In the genomic region with DNA sequence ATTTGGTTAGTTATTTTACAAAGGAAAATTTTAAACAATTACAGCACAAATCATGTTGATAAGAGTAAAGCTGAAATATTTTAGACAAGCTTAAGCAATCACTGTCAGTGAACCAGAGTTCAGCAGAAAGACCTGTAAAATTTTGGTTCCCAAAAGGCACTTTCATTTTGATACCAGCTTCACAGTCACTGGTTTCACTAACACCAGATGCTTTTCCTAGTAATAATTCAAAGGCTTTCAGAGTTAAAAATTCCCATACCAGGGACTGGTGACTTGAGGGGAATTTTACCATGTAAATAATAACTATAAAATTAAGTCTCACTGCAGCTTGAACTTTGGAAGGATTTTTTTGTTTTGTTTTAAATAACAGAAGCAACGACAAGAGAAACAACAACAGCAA, we compare ENCODE assay signal across 19 cellular contexts. TPM values are rescaled to one million over a fixed set of nuclear protein-coding genes. Genes with fewer than 3 reads are reported as not detected.
DNase-seq lines count a peak whose midpoint lies in the region; ATAC-seq and TF ChIP-seq lines count a peak whose summit lies in the region.
"Had no signal": no experiment of that assay in that cellular context is flagged by ENCODE, and none has a peak within 500 bp of the region (broad histone marks: within the 10 kb centered on the region; RNA-seq: fewer than 3 reads in every experiment).

No MANE protein-coding gene starts in this region.

- H3K36me3 ChIP-seq in CD4-positive, CD25-positive, alpha-beta regulatory T cell (ENCODE audit: control insufficient read depth, insufficient read depth, low read length) = peaks cover 11% of the 10 kb centered on the region
- H3K36me3 ChIP-seq in KMS-11 (ENCODE audit: insufficient read depth) = no peaks in the 10 kb centered on the region

- peaks cover 45% of the 10 kb centered on the region for H3K4me1 ChIP-seq in CD4-positive, CD25-positive, alpha-beta regulatory T cell (ENCODE audit: control insufficient read depth, insufficient read depth, low read length, poor library complexity, severe bottlenecking)
- H3K4me1 ChIP-seq in KMS-11 (ENCODE audit: low read depth, poor library complexity, severe bottlenecking) = peaks cover 84% of the 10 kb centered on the region

- H2AFZ ChIP-seq in KMS-11 (ENCODE audit: low read depth) = no peak overlapping the region
- H2AFZ ChIP-seq: GM23248 had no signal

- no peak overlapping the region for H3K27ac ChIP-seq in CD4-positive, CD25-positive, alpha-beta regulatory T cell (ENCODE audit: insufficient read depth, low read length, poor library complexity, severe bottlenecking)
- H3K27ac ChIP-seq in KMS-11 = peak overlapping the region; percentile 35; the same call in 1 of the 2 replicates
- H3K27ac ChIP-seq: A549, GM23248, SK-N-MC had no signal

- peak overlapping the region; percentile 92 for H3K4me2 ChIP-seq in KMS-11
- H3K4me2 ChIP-seq: A549 had no signal

- H3K4me1 Mint-ChIP-seq in activated CD4-positive, alpha-beta T cell treated with anti-CD3 and anti-CD28 coated beads, Interleukin-2, amount 10 ng/mL, durations not matched to agents 24 days and 14 days = peaks cover 36% of the 10 kb centered on the region
- peaks cover 25 to 87% (median 49%) of the 10 kb centered on the region in 4 donors for H3K4me1 Mint-ChIP-seq in CD4-positive, CD25-positive, alpha-beta regulatory T cell
- peaks cover 47% of the 10 kb centered on the region for H3K4me1 Mint-ChIP-seq in activated T-helper 1 cell treated with anti-CD3 and anti-CD28 coated beads, Interleukin-12 subunit alpha, Interleukin-12 subunit beta, Interleukin-2, Interleukin-4 antibody, amounts not matched to agents 30 ng/mL and 10 ng/mL and 1 ng/mL, durations not matched to agents 14 hours and 24 hours and 36 hours (ENCODE audit: low read depth)

- peak overlapping the region; percentile 22 for H3K4me3 Mint-ChIP-seq in activated CD4-positive, alpha-beta T cell treated with anti-CD3 and anti-CD28 coated beads, Interleukin-2, amount 10 ng/mL, durations not matched to agents 24 days and 14 days
- H3K4me3 Mint-ChIP-seq in CD4-positive, CD25-positive, alpha-beta regulatory T cell = no peak overlapping the region
- no peak overlapping the region for H3K4me3 Mint-ChIP-seq in activated T-helper 1 cell treated with anti-CD3 and anti-CD28 coated beads, Interleukin-12 subunit alpha, Interleukin-12 subunit beta, Interleukin-2, Interleukin-4 antibody, amounts not matched to agents 30 ng/mL and 10 ng/mL and 1 ng/mL, durations not matched to agents 14 hours and 24 hours and 36 hours

- intact Hi-C loops in activated CD4-positive, alpha-beta T cell treated with anti-CD3 and anti-CD28 coated beads, Interleukin-2, amount 10 ng/mL, durations not matched to agents 24 days and 14 days (cut with micrococcal nuclease) = loop anchor here (1.0 to 10.0 kb wide), 3 partner anchors 21 to 1344 kb away; a partner anchor contains a TSS
- intact Hi-C loops in activated T-helper 1 cell treated with anti-CD3 and anti-CD28 coated beads, Interleukin-12 subunit alpha, Interleukin-12 subunit beta, Interleukin-2, Interleukin-4 antibody, amounts not matched to agents 30 ng/mL and 10 ng/mL and 1 ng/mL, durations not matched to agents 14 hours and 24 hours and 36 hours (cut with micrococcal nuclease) = loop anchor here (5.0 to 10.0 kb wide), 4 partner anchors 322 to 1234 kb away; a partner anchor contains a TSS

- no peak for ATAC-seq in CD4-positive, CD25-positive, alpha-beta regulatory T cell (ENCODE audit: low read depth in 2 of 2)
- no peak for ATAC-seq in GM21786 (IDR thresholded peaks at IDR 0.05; ENCODE audit: unreplicated experiment)
- no peak for ATAC-seq in HG03442 (IDR thresholded peaks at IDR 0.05; ENCODE audit: unreplicated experiment)
- ATAC-seq: A549, HCT116 had no signal

- peaks cover 26% of the 10 kb centered on the region for H3K36me3 Mint-ChIP-seq in activated CD4-positive, alpha-beta T cell treated with anti-CD3 and anti-CD28 coated beads, Interleukin-2, amount 10 ng/mL, durations not matched to agents 24 days and 14 days (ENCODE audit: low read depth)
- peaks cover 23% of the 10 kb centered on the region for H3K36me3 Mint-ChIP-seq in CD4-positive, CD25-positive, alpha-beta regulatory T cell
- peaks cover 24% of the 10 kb centered on the region for H3K36me3 Mint-ChIP-seq in activated T-helper 1 cell treated with anti-CD3 and anti-CD28 coated beads, Interleukin-12 subunit alpha, Interleukin-12 subunit beta, Interleukin-2, Interleukin-4 antibody, amounts not matched to agents 30 ng/mL and 10 ng/mL and 1 ng/mL, durations not matched to agents 14 hours and 24 hours and 36 hours (ENCODE audit: low read depth)

- H3K9ac ChIP-seq in KMS-11 = peak overlapping the region; percentile 18; the same call in 1 of the 2 replicates
- H3K9ac ChIP-seq: GM23248 had no signal

- peak overlapping the region; percentile 42 for H3K4me3 ChIP-seq in CD4-positive, CD25-positive, alpha-beta regulatory T cell (ENCODE audit: low read depth, low read length)
- H3K4me3 ChIP-seq in KMS-11 (IDR thresholded peaks at IDR 0.05; ENCODE audit: insufficient read depth, low read depth, low read length) = no peak overlapping the region
- H3K4me3 ChIP-seq: A549, GM23248, SK-N-MC had no signal

- H3K9me3 ChIP-seq in CD4-positive, CD25-positive, alpha-beta regulatory T cell (ENCODE audit: control insufficient read depth in 2 of 2, low read length in 2 of 2) = no peaks in the 10 kb centered on the region
- H3K9me3 ChIP-seq: A549 had no signal

- no peak for DNase-seq in activated CD4-positive, alpha-beta T cell treated with anti-CD3 and anti-CD28 coated beads, Interleukin-2, amount 10 ng/mL, durations not matched to agents 24 days and 14 days
- DNase-seq in activated CD4-positive, alpha-beta T cell treated with anti-CD3 and anti-CD28 coated beads for 48 hours = no peak
- no peak for DNase-seq in CD4-positive, CD25-positive, alpha-beta regulatory T cell
- DNase-seq in activated T-helper 1 cell treated with anti-CD3 and anti-CD28 coated beads, Interleukin-12 subunit alpha, Interleukin-12 subunit beta, Interleukin-2, Interleukin-4 antibody, amounts not matched to agents 30 ng/mL and 10 ng/mL and 1 ng/mL, durations not matched to agents 14 hours and 24 hours and 36 hours (ENCODE audit: low spot score) = no peak
- DNase-seq in AG08396 (ENCODE audit: low spot score) = no peak
- DNase-seq: Calu3; CD4-positive, alpha-beta T cell; DMS79 treated with DMSO at 0.1 percent for 48 hours; GM23248; Kasumi-1; NCI-H146; NCI-H226; NCI-H526 had no signal

- H3K9me3 Mint-ChIP-seq in activated CD4-positive, alpha-beta T cell treated with anti-CD3 and anti-CD28 coated beads, Interleukin-2, amount 10 ng/mL, durations not matched to agents 24 days and 14 days = no peaks in the 10 kb centered on the region
- no peaks in the 10 kb centered on the region for H3K9me3 Mint-ChIP-seq in CD4-positive, CD25-positive, alpha-beta regulatory T cell
- H3K9me3 Mint-ChIP-seq in activated T-helper 1 cell treated with anti-CD3 and anti-CD28 coated beads, Interleukin-12 subunit alpha, Interleukin-12 subunit beta, Interleukin-2, Interleukin-4 antibody, amounts not matched to agents 30 ng/mL and 10 ng/mL and 1 ng/mL, durations not matched to agents 14 hours and 24 hours and 36 hours = no peaks in the 10 kb centered on the region
- H3K9me3 Mint-ChIP-seq: CD4-positive, alpha-beta T cell had no signal

- H3K27me3 ChIP-seq in CD4-positive, CD25-positive, alpha-beta regulatory T cell (ENCODE audit: control insufficient read depth, insufficient read depth, low read length) = no peaks in the 10 kb centered on the region
- H3K27me3 ChIP-seq in KMS-11 (ENCODE audit: insufficient read depth, low read depth) = no peaks in the 10 kb centered on the region

- TF ChIP-seq CTCF in KMS-11 (conservative IDR thresholded peaks at IDR 0.05; ENCODE audit: low read depth, low read length) = no peak

- no peaks in the 10 kb centered on the region for H4K20me1 ChIP-seq in KMS-11 (ENCODE audit: insufficient read depth)

- H3K79me2 ChIP-seq in KMS-11 (ENCODE audit: insufficient read depth, low read depth) = peaks cover 51% of the 10 kb centered on the region

- H3K27ac Mint-ChIP-seq in activated CD4-positive, alpha-beta T cell treated with anti-CD3 and anti-CD28 coated beads, Interleukin-2, amount 10 ng/mL, durations not matched to agents 24 days and 14 days = peak overlapping the region; percentile 36
- H3K27ac Mint-ChIP-seq in CD4-positive, CD25-positive, alpha-beta regulatory T cell = no peak overlapping the region
- peak overlapping the region; percentile 16 for H3K27ac Mint-ChIP-seq in activated T-helper 1 cell treated with anti-CD3 and anti-CD28 coated beads, Interleukin-12 subunit alpha, Interleukin-12 subunit beta, Interleukin-2, Interleukin-4 antibody, amounts not matched to agents 30 ng/mL and 10 ng/mL and 1 ng/mL, durations not matched to agents 14 hours and 24 hours and 36 hours
- H3K27ac Mint-ChIP-seq: CD4-positive, alpha-beta T cell had no signal

- H3K27me3 Mint-ChIP-seq in activated CD4-positive, alpha-beta T cell treated with anti-CD3 and anti-CD28 coated beads, Interleukin-2, amount 10 ng/mL, durations not matched to agents 24 days and 14 days = no peaks in the 10 kb centered on the region
- H3K27me3 Mint-ChIP-seq in CD4-positive, CD25-positive, alpha-beta regulatory T cell = no peaks in the 10 kb centered on the region
- no peaks in the 10 kb centered on the region for H3K27me3 Mint-ChIP-seq in activated T-helper 1 cell treated with anti-CD3 and anti-CD28 coated beads, Interleukin-12 subunit alpha, Interleukin-12 subunit beta, Interleukin-2, Interleukin-4 antibody, amounts not matched to agents 30 ng/mL and 10 ng/mL and 1 ng/mL, durations not matched to agents 14 hours and 24 hours and 36 hours (ENCODE audit: insufficient read depth)
- H3K27me3 Mint-ChIP-seq: CD4-positive, alpha-beta T cell had no signal

RNA-seq across cellular contexts. Expression of a gene that starts 4.2 kb away (rescaled TPM):
- total RNA-seq in activated CD4-positive, alpha-beta T cell treated with anti-CD3 and anti-CD28 coated beads, Interleukin-2, amount 10 ng/mL, durations not matched to agents 24 days and 14 days = 52.8 and 56.4 TPM in 2 replicates
- total RNA-seq in CD4-positive, CD25-positive, alpha-beta regulatory T cell = 44.8 TPM
- 10 to 100 TPM; 24.8 to 43.4 (median 41.0) TPM for polyA plus RNA-seq in CD4-positive, CD25-positive, alpha-beta regulatory T cell
- 50.6 and 53.5 TPM in 2 replicates for total RNA-seq in activated T-helper 1 cell treated with anti-CD3 and anti-CD28 coated beads, Interleukin-12 subunit alpha, Interleukin-12 subunit beta, Interleukin-2, Interleukin-4 antibody, amounts not matched to agents 30 ng/mL and 10 ng/mL and 1 ng/mL, durations not matched to agents 14 hours and 24 hours and 36 hours

Comparison
In these comparisons a context has a peak if more than half of its experiments do, and no peak if none do; other contexts are left out.
1. H3K27ac Mint-ChIP-seq: peak in activated CD4-positive, alpha-beta T cell treated with anti-CD3 and anti-CD28 coated beads, Interleukin-2, amount 10 ng/mL, durations not matched to agents 24 days and 14 days (single experiment) and activated T-helper 1 cell treated with anti-CD3 and anti-CD28 coated beads, Interleukin-12 subunit alpha, Interleukin-12 subunit beta, Interleukin-2, Interleukin-4 antibody, amounts not matched to agents 30 ng/mL and 10 ng/mL and 1 ng/mL, durations not matched to agents 14 hours and 24 hours and 36 hours (single experiment); none in CD4-positive, CD25-positive, alpha-beta regulatory T cell (0 of 3).